ENCODE assay signal across 29 cellular contexts in genomic region chr9:14104501-14104900, GRCh38.
"Had no signal": no experiment of that assay in that cellular context is flagged by ENCODE, and none has a peak within 500 bp of the region (broad histone marks: within the 10 kb centered on the region; RNA-seq: fewer than 3 reads in every experiment).

No MANE protein-coding gene starts in this region.

- H3K36me3 Mint-ChIP-seq: immature natural killer cell; memory B cell; naive B cell; natural killer cell treated with Interleukin-12 subunit alpha and Interleukin-12 subunit beta and Interleukin-15 and Interleukin-18, amount 100 ng/mL, for 72 hours; neural progenitor cell; stimulated activated naive B cell treated with anti-CD40 and anti-IgM and Interleukin-4, amounts not matched to agents 10 μg/mL and 1 μg/mL and 100 μg/mL, for 72 hours had no signal

- DNase-seq: cerebellar nuclear complex; effector CD8-positive, alpha-beta T cell; endodermal cell; foreskin keratinocyte; heart left ventricle; immature natural killer cell; islet precursor cell; mucosa of descending colon; naive B cell; small intestine; stimulated activated CD4-positive, alpha-beta T cell treated with anti-CD3 and anti-CD28 coated beads, Interleukin-15, amount 100 ng/mL, for 24 hours; stimulated activated CD4-positive, alpha-beta T cell treated with anti-CD3 and anti-CD28 coated beads, Interleukin-2, amount 100 ng/mL, for 48 hours; stimulated activated naive B cell treated with anti-CD40 and anti-IgM and Interleukin-4, amounts not matched to agents 10 μg/mL and 1 μg/mL and 100 μg/mL, for 72 hours; upper lobe of left lung had no signal

- H3K9me3 Mint-ChIP-seq: dendritic cell treated with granulocyte-macrophage colony-stimulating factor and Interleukin-4, amounts not matched to agents 40 ng/mL and 50 ng/mL, for 4 days; endodermal cell; memory B cell; natural killer cell treated with Interleukin-12 subunit alpha and Interleukin-12 subunit beta and Interleukin-15 and Interleukin-18, amount 100 ng/mL, for 72 hours; neural progenitor cell; stimulated activated naive B cell treated with anti-CD40 and anti-IgM and Interleukin-4, amounts not matched to agents 10 μg/mL and 1 μg/mL and 100 μg/mL, for 72 hours; stimulated activated naive CD8-positive, alpha-beta T cell treated with anti-CD3 and anti-CD28 coated beads, Interleukin-15, Interleukin-2, amounts not matched to agents 100 ng/mL and 50 ng/mL, for 24 hours had no signal

- H3K27me3 Mint-ChIP-seq: dendritic cell treated with granulocyte-macrophage colony-stimulating factor and Interleukin-4, amounts not matched to agents 40 ng/mL and 50 ng/mL, for 4 days; memory B cell; naive B cell; natural killer cell treated with Interleukin-12 subunit alpha and Interleukin-12 subunit beta and Interleukin-15 and Interleukin-18, amount 100 ng/mL, for 72 hours; progenitor cell of endocrine pancreas; stimulated activated naive B cell treated with anti-CD40 and anti-IgM and Interleukin-4, amounts not matched to agents 10 μg/mL and 1 μg/mL and 100 μg/mL, for 72 hours; stimulated activated naive CD8-positive, alpha-beta T cell treated with anti-CD3 and anti-CD28 coated beads, Interleukin-15, Interleukin-2, amounts not matched to agents 100 ng/mL and 50 ng/mL, for 24 hours had no signal

- ATAC-seq: foreskin keratinocyte; gastroesophageal sphincter; heart left ventricle; left lobe of liver; mucosa of descending colon; natural killer cell treated with Interleukin-12 subunit alpha and Interleukin-12 subunit beta and Interleukin-15 and Interleukin-18, amount 100 ng/mL, for 72 hours; stimulated activated naive B cell treated with anti-CD40 and anti-IgM and Interleukin-4, amounts not matched to agents 10 μg/mL and 1 μg/mL and 100 μg/mL, for 72 hours had no signal

- H3K36me3 ChIP-seq: neural progenitor cell, right atrium auricular region, thoracic aorta, tibial nerve had no signal

- H3K27me3 ChIP-seq: esophagus muscularis mucosa, foreskin keratinocyte, gastroesophageal sphincter, heart left ventricle, hepatocyte, neural progenitor cell, right atrium auricular region, tibial nerve, upper lobe of left lung had no signal

- H3K27ac Mint-ChIP-seq: dendritic cell treated with granulocyte-macrophage colony-stimulating factor and Interleukin-4, amounts not matched to agents 40 ng/mL and 50 ng/mL, for 4 days; endodermal cell; immature natural killer cell; memory B cell; naive B cell; natural killer cell treated with Interleukin-12 subunit alpha and Interleukin-12 subunit beta and Interleukin-15 and Interleukin-18, amount 100 ng/mL, for 72 hours; neural progenitor cell; progenitor cell of endocrine pancreas; stimulated activated naive B cell treated with anti-CD40 and anti-IgM and Interleukin-4, amounts not matched to agents 10 μg/mL and 1 μg/mL and 100 μg/mL, for 72 hours; stimulated activated naive CD8-positive, alpha-beta T cell treated with anti-CD3 and anti-CD28 coated beads, Interleukin-15, Interleukin-2, amounts not matched to agents 100 ng/mL and 50 ng/mL, for 24 hours had no signal

- H3K4me3 Mint-ChIP-seq: dendritic cell treated with granulocyte-macrophage colony-stimulating factor and Interleukin-4, amounts not matched to agents 40 ng/mL and 50 ng/mL, for 4 days; endodermal cell; immature natural killer cell; memory B cell; naive B cell; natural killer cell treated with Interleukin-12 subunit alpha and Interleukin-12 subunit beta and Interleukin-15 and Interleukin-18, amount 100 ng/mL, for 72 hours; neural progenitor cell; stimulated activated naive B cell treated with anti-CD40 and anti-IgM and Interleukin-4, amounts not matched to agents 10 μg/mL and 1 μg/mL and 100 μg/mL, for 72 hours; stimulated activated naive CD8-positive, alpha-beta T cell treated with anti-CD3 and anti-CD28 coated beads, Interleukin-15, Interleukin-2, amounts not matched to agents 100 ng/mL and 50 ng/mL, for 24 hours had no signal

- H3K27ac ChIP-seq: esophagus muscularis mucosa, foreskin keratinocyte, neural progenitor cell, parathyroid adenoma, right atrium auricular region, thoracic aorta, upper lobe of left lung had no signal

- H3K4me1 Mint-ChIP-seq: immature natural killer cell; memory B cell; naive B cell; stimulated activated naive B cell treated with anti-CD40 and anti-IgM and Interleukin-4, amounts not matched to agents 10 μg/mL and 1 μg/mL and 100 μg/mL, for 72 hours had no signal

- H3K9me3 ChIP-seq: esophagus muscularis mucosa, gastroesophageal sphincter, heart left ventricle, mucosa of descending colon, right atrium auricular region, thoracic aorta, tibial nerve, upper lobe of left lung had no signal

- H3K4me3 ChIP-seq: esophagus muscularis mucosa, gastroesophageal sphincter, heart left ventricle, hepatocyte, lung, mucosa of descending colon, neural progenitor cell, right atrium auricular region, thoracic aorta, tibial nerve, upper lobe of left lung had no signal

- H3K4me1 ChIP-seq: parathyroid adenoma had no signal
